ENCODE assay signal across 8 cellular contexts in the genomic region with DNA sequence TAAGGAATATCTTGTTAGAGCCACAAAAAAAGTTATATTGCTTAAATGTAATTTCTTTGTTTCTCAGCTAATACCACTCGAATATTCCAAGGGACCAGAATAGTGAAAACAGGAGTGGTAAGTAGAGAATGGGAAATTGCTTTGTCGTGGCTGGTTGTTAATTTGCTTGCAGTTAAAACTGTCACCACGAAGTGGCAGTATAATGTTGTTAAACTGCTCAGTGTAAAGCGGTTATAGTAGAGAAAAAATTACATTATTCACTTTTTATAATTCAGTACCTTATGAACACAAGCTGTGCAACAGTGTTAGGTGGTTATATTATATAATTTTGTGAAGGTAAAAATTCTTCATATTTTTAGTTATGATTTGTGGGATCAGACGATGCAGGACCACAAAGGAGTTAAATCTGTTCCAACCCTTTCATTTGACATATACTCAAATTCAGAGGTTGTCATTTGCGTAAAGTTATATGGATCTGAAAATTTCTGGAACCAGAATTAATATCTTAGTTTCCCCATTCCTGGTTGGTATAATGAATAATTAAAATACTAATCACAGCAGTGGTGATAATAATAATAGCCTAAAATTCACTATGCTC.
DNase-seq lines count a peak whose midpoint lies in the region; ATAC-seq, FAIRE-seq and TF ChIP-seq lines count a peak whose summit lies in the region.

No MANE protein-coding gene starts in this region.

- H3K4me3 ChIP-seq in ascending aorta (no peak overlapping the region), keratinocyte (ENCODE audit: control insufficient read depth in 2 of 3, extremely low read depth in 1 of 3, insufficient read depth in 2 of 3, low read depth in 1 of 3, low read length in 3 of 3) (no peak overlapping the region)

- peak; percentile 76 for FAIRE-seq in keratinocyte (lab: Jason Lieb, UNC)

- DNase-seq in NCI-H2081 (lab: John Stamatoyannopoulos, UW) (peak; percentile 28 to 54), NCI-H2081 treated with DMSO at 0.1 percent for 48 hours (lab: John Stamatoyannopoulos, UW) (no peak), NAMALWA (ENCODE audit: low spot score) (peak; percentile 40), ascending aorta (ENCODE audit: low spot score in 2 of 2) (no peak), keratinocyte (ENCODE audit: low read depth, low spot score) (no peak)
- no peak for DNase-seq in effector CD4-positive, alpha-beta T cell

- H3K27me3 ChIP-seq in ascending aorta (no peaks in the 10 kb centered on the region), keratinocyte (ENCODE audit: control insufficient read depth, extremely low read depth, insufficient read depth, low read length) (no peaks in the 10 kb centered on the region)

- intact Hi-C loops in ascending aorta (cut with DNase I): no loop called here

- no peak overlapping the region for H2AFZ ChIP-seq in keratinocyte (ENCODE audit: control insufficient read depth, low read length)

- no peaks in the 10 kb centered on the region for H3K79me2 ChIP-seq in keratinocyte (ENCODE audit: control insufficient read depth, insufficient read depth, low read length)

- H3K9me3 ChIP-seq in ascending aorta (no peaks in the 10 kb centered on the region), keratinocyte (ENCODE audit: control insufficient read depth, low read depth, low read length) (no peaks in the 10 kb centered on the region)

- dilution Hi-C loops in keratinocyte (cut with MboI; ENCODE audit: extremely low pct_ligation_motif_present, low sequenced_read_pairs): no loop called here

- peaks cover 3% of the 10 kb centered on the region for H4K20me1 ChIP-seq in keratinocyte (ENCODE audit: control insufficient read depth, extremely low read depth, insufficient read depth, low read length)

- H3K36me3 ChIP-seq in ascending aorta (peaks cover 16 to 20% of the 10 kb centered on the region in 2 donors), keratinocyte (ENCODE audit: control insufficient read depth in 2 of 2, extremely low read depth in 1 of 2, insufficient read depth in 2 of 2, low read length in 2 of 2) (peaks cover 0 to 5% of the 10 kb centered on the region in 2 experiments)

- no peaks in the 10 kb centered on the region for H3K4me1 ChIP-seq in ascending aorta
- no peaks in the 10 kb centered on the region for H3K4me1 ChIP-seq in keratinocyte (ENCODE audit: control insufficient read depth, extremely low read depth, insufficient read depth, low read length)

- no peak overlapping the region for H3K9ac ChIP-seq in keratinocyte (ENCODE audit: control insufficient read depth, extremely low read depth, insufficient read depth, low read length)

- ATAC-seq in GM21390 (IDR thresholded peaks at IDR 0.05; ENCODE audit: unreplicated experiment): no peak
- ATAC-seq in GM21619 (IDR thresholded peaks at IDR 0.05; ENCODE audit: unreplicated experiment): no peak

- no peaks in the 10 kb centered on the region for H3K9me1 ChIP-seq in keratinocyte (ENCODE audit: control insufficient read depth, extremely low read depth, insufficient read depth, low read length)

- no peak overlapping the region for H3K4me2 ChIP-seq in keratinocyte (ENCODE audit: control insufficient read depth, extremely low read depth, insufficient read depth, low read depth, low read length)

- H3K27ac ChIP-seq in ascending aorta (no peak overlapping the region), keratinocyte (ENCODE audit: control insufficient read depth, insufficient read depth, low read length) (no peak overlapping the region)

- TF ChIP-seq CTCF in ascending aorta (IDR thresholded peaks at IDR 0.05) (peak in 2 of 3 experiments; percentile 37 to 49), keratinocyte (optimal IDR thresholded peaks at IDR 0.05 in 1 of 3, IDR thresholded peaks at IDR 0.05 in 1 of 3, conservative IDR thresholded peaks at IDR 0.05 in 1 of 3; ENCODE audit: extremely low read depth in 1 of 3, insufficient read depth in 2 of 3, low read length in 3 of 3) (peak; percentile 35 to 52 (median 43))

Comparison
In these comparisons a context has a peak if more than half of its experiments do, and no peak if none do; other contexts are left out.
1. DNase-seq: peak in NCI-H2081 (2 of 2) and NAMALWA (single experiment); none in NCI-H2081 treated with DMSO at 0.1 percent for 48 hours (single experiment), ascending aorta (0 of 2), keratinocyte (single experiment) and effector CD4-positive, alpha-beta T cell (single experiment).